ENCODE assay signal across 15 cellular contexts in genomic region chr9:131485206-131485605, GRCh38. TPM values are rescaled to one million over a fixed set of nuclear protein-coding genes. Genes with fewer than 3 reads are reported as not detected.
A peak's percentile ranks its signal among the peaks of the same experiment; 100 is the strongest.
DNase-seq lines count a peak whose midpoint lies in the region; ATAC-seq and TF ChIP-seq lines count a peak whose summit lies in the region.
"Had no signal": no experiment of that assay in that cellular context is flagged by ENCODE, and none has a peak within 500 bp of the region (broad histone marks: within the 10 kb centered on the region; RNA-seq: fewer than 3 reads in every experiment).

No MANE protein-coding gene starts in this region.

- H3K4me3 Mint-ChIP-seq in MCF 10A (ENCODE audit: unreplicated experiment) = no peak overlapping the region
- H3K4me3 Mint-ChIP-seq: CD8-positive, alpha-beta memory T cell had no signal

- H3K9me3 Mint-ChIP-seq in MCF 10A (ENCODE audit: unreplicated experiment) = no peaks in the 10 kb centered on the region
- H3K9me3 Mint-ChIP-seq: CD8-positive, alpha-beta memory T cell had no signal

- TF ChIP-seq CTCF in breast epithelium (IDR thresholded peaks at IDR 0.05) = no peak
- TF ChIP-seq CTCF in MCF 10A (IDR thresholded peaks at IDR 0.05; ENCODE audit: unreplicated experiment) = no peak
- TF ChIP-seq CTCF in RWPE1 (conservative IDR thresholded peaks at IDR 0.05; ENCODE audit: low read depth) = no peak
- no peak for TF ChIP-seq CTCF in gastrocnemius medialis (IDR thresholded peaks at IDR 0.05 in 4 of 5, conservative IDR thresholded peaks at IDR 0.05 in 1 of 5)
- TF ChIP-seq CTCF in ovary (IDR thresholded peaks at IDR 0.05) = no peak
- TF ChIP-seq CTCF in GM10248 (IDR thresholded peaks at IDR 0.05; ENCODE audit: control extremely low read depth, extremely low read depth, low read depth, missing control alignments) = no peak

- ATAC-seq in gastrocnemius medialis = no peak

- H3K27me3 ChIP-seq in breast epithelium (no peaks in the 10 kb centered on the region), gastrocnemius medialis (no peaks in the 10 kb centered on the region), ovary (no peaks in the 10 kb centered on the region)

- no peaks in the 10 kb centered on the region for H3K4me1 Mint-ChIP-seq in MCF 10A (ENCODE audit: insufficient read depth, unreplicated experiment)

- H3K36me3 ChIP-seq in breast epithelium (peaks cover 25% of the 10 kb centered on the region), gastrocnemius medialis (peaks cover 0 to 78% of the 10 kb centered on the region in 2 donors), ovary (no peaks in the 10 kb centered on the region)

- no peak for TF ChIP-seq EP300 in ovary (IDR thresholded peaks at IDR 0.05)

- intact Hi-C loops in breast epithelium (cut with DNase I; ENCODE audit: low total_unique reads) = no loop called here
- intact Hi-C loops in MCF 10A (cut with micrococcal nuclease) = no loop called here
- intact Hi-C loops in gastrocnemius medialis (cut with DNase I; ENCODE audit: low total_unique reads) = no loop called here
- intact Hi-C loops in ovary (cut with DNase I) = no loop called here

- no TSS peak for BruUV-seq in MCF 10A (replicated peaks; lab: Mats Ljungman, UMichigan)

- peaks cover 93% of the 10 kb centered on the region for H3K36me3 Mint-ChIP-seq in MCF 10A (ENCODE audit: insufficient read depth, unreplicated experiment)

- no peaks in the 10 kb centered on the region for H3K27me3 Mint-ChIP-seq in MCF 10A (ENCODE audit: insufficient read depth, unreplicated experiment)
- H3K27me3 Mint-ChIP-seq: CD8-positive, alpha-beta memory T cell had no signal

- TF ChIP-seq POLR2A in breast epithelium (IDR thresholded peaks at IDR 0.05) (no peak), gastrocnemius medialis (IDR thresholded peaks at IDR 0.05) (no peak), ovary (IDR thresholded peaks at IDR 0.05) (no peak)

- 81 to 90% (median 84%) methylated on average over 12 of the region's 12 CpGs for WGBS in ovary, 3 donors

- H3K9me3 ChIP-seq in breast epithelium (no peaks in the 10 kb centered on the region), gastrocnemius medialis (no peaks in the 10 kb centered on the region), ovary (no peaks in the 10 kb centered on the region)

- H3K4me1 ChIP-seq in breast epithelium (peaks cover 2 to 22% of the 10 kb centered on the region in 2 donors), gastrocnemius medialis (peaks cover 26 to 39% of the 10 kb centered on the region in 2 donors), ovary (ENCODE audit: insufficient read depth) (no peaks in the 10 kb centered on the region)

- H3K27ac Mint-ChIP-seq in MCF 10A (ENCODE audit: low read depth, unreplicated experiment) = no peak overlapping the region

- no peak overlapping the region for H3K4me3 ChIP-seq in breast epithelium
- no peak overlapping the region for H3K4me3 ChIP-seq in gastrocnemius medialis
- no peak overlapping the region for H3K4me3 ChIP-seq in ovary

- H3K27ac ChIP-seq in breast epithelium (peak overlapping the region; percentile 84 to 85), RWPE1 (peak overlapping the region; percentile 31), gastrocnemius medialis (peak overlapping the region; percentile 83 to 94 (median 90)), ovary (no peak overlapping the region)

- CTCF ChIA-PET in MCF 10A (lab: Yijun Ruan, JAX) (interaction anchor here (0.8 to 1.4 kb wide), 3 partner anchors 9 to 135 kb away, joined by 3 to 4 read pairs (median 3); no protein-coding TSS in a partner anchor), RWPE1 (lab: Yijun Ruan, JAX) (no interaction called here), GM10248 (lab: Yijun Ruan, JAX) (no interaction called here)

- in situ Hi-C loops in gastrocnemius medialis (cut with MboI; ENCODE audit: low sequenced_read_pairs in 4 of 4) = loop anchor here in 2 of 4 donors (25.0 kb wide), 1 partner anchor 98 kb away; the partner anchor contains the start of gene PRRC2B (in 2 of the 2)

- POLR2A ChIA-PET in MCF 10A (lab: Yijun Ruan, JAX) = no interaction called here
- POLR2A ChIA-PET in RWPE1 (lab: Yijun Ruan, JAX; ENCODE audit: low non-redundant PET) = no interaction called here
- POLR2A ChIA-PET in GM10248 (lab: Yijun Ruan, JAX) = no interaction called here

- DNase-seq in breast epithelium (ENCODE audit: low spot score in 2 of 2) (no peak), MCF 10A (ENCODE audit: unreplicated experiment) (no peak), RWPE1 (ENCODE audit: low spot score) (no peak), islet precursor cell (peak; percentile 56), gastrocnemius medialis (no peak), ovary (no peak), GM10248 (ENCODE audit: extremely low spot score) (no peak)
- DNase-seq in activated CD4-positive, CD25-positive, alpha-beta regulatory T cell treated with anti-CD3 and anti-CD28 coated beads, Interleukin-2, amount 50 U/mL, for 72 hours = no peak
- DNase-seq: CD8-positive, alpha-beta memory T cell; DND-41; H7; Kasumi-1; NCI-H187; NCI-H226; SHP77 had no signal

RNA-seq across cellular contexts. Expression of gene POMT1, which starts 17.5 kb away (rescaled TPM):
- 10 to 100 TPM; 26.5 to 45.7 (median 26.6) TPM for total RNA-seq in breast epithelium
- total RNA-seq in MCF 10A (2022) = 19.7 and 24.5 TPM in 2 replicates
- 10 to 100 TPM; 14.3 to 43.1 (median 32.2) TPM for total RNA-seq in gastrocnemius medialis
- total RNA-seq in ovary = 10 to 100 TPM; 21.0 to 30.8 (median 26.4) TPM
- 10 to 100 TPM; 14.6 to 25.1 TPM for polyA plus RNA-seq in ovary

RNA-seq across cellular contexts. Expression of gene UCK1, which starts 45.9 kb away (rescaled TPM):
- total RNA-seq in breast epithelium = 10 to 100 TPM; 33.4 to 61.0 (median 37.7) TPM
- total RNA-seq in MCF 10A (2022) = 20.0 and 22.7 TPM in 2 replicates
- 10 to 100 TPM; 39.7 to 86.9 (median 43.9) TPM for total RNA-seq in gastrocnemius medialis
- 10 to 100 TPM; 19.8 to 33.5 (median 29.7) TPM for total RNA-seq in ovary
- 10 to 100 TPM; 29.5 to 37.9 TPM for polyA plus RNA-seq in ovary

Comparison
In these comparisons a context has a peak if more than half of its experiments do, and no peak if none do; other contexts are left out.
1. H3K27ac ChIP-seq: peak in breast epithelium (2 of 2), RWPE1 (single experiment) and gastrocnemius medialis (4 of 4); none in ovary (0 of 2).